In genomic region chr5:81534481-81534840, GRCh38 we compare ENCODE assay signal across 1 cellular context.
TF ChIP-seq lines count a peak whose summit lies in the region.

No MANE protein-coding gene starts in this region.

TF ChIP-seq in GM23338, 12 proteins besides CTCF, POLR2A, EP300 and RAD21 (continued from another document):
- TF ChIP-seq REST (IDR thresholded peaks at IDR 0.05; ENCODE audit: unreplicated experiment) = no peak
- TF ChIP-seq ZNF114 (CRISPR knock-in tag; IDR thresholded peaks at IDR 0.05) = no peak
- TF ChIP-seq ETS1 (IDR thresholded peaks at IDR 0.05) = no peak
- no peak for TF ChIP-seq ZNF462 (CRISPR knock-in tag; IDR thresholded peaks at IDR 0.05)
- no peak for TF ChIP-seq ZNF331 (CRISPR knock-in tag; IDR thresholded peaks at IDR 0.05; ENCODE audit: low read depth)
- no peak for TF ChIP-seq NANOG (IDR thresholded peaks at IDR 0.05; ENCODE audit: borderline replicate concordance)
